In genomic region chr1:119675349-119676343, GRCh38 we compare ENCODE assay signal across 8 cellular contexts. TPM values are rescaled to one million over a fixed set of nuclear protein-coding genes. Genes with fewer than 3 reads are reported as not detected.
DNase-seq lines count a peak whose midpoint lies in the region; ATAC-seq and TF ChIP-seq lines count a peak whose summit lies in the region.

No MANE protein-coding gene starts in this region.

- peak overlapping the region in 3 of 4 donors; percentile 29 to 31 (median 31) for H3K27ac ChIP-seq in gastroesophageal sphincter
- peak overlapping the region in 1 of 2 donors; percentile 15 for H3K27ac ChIP-seq in thoracic aorta

- TF ChIP-seq POLR2A in gastroesophageal sphincter (IDR thresholded peaks at IDR 0.05) = no peak

- 16 to 31% methylated on average over 11 to 16 of the region's 16 CpGs for WGBS in gastroesophageal sphincter (ENCODE audit: low coverage in 1 of 2), 2 donors

- TF ChIP-seq EP300 in gastroesophageal sphincter (IDR thresholded peaks at IDR 0.05) = no peak

- DNase-seq in BE2C = peak; percentile 83
- peak; percentile 67 for DNase-seq in MG63
- peak; percentile 64 for DNase-seq in SHP77 treated with DMSO at 0.1 percent for 48 hours (lab: John Stamatoyannopoulos, UW)
- DNase-seq in activated naive CD4-positive, alpha-beta T cell (lab: John Stamatoyannopoulos, UW) = peak in 3 of 4 experiments; percentile 14 to 23 (median 15)
- peak; percentile 93 for DNase-seq in omental fat pad (ENCODE audit: low spot score)
- peak; percentile 74 for DNase-seq in thoracic aorta (ENCODE audit: low spot score)

- H3K36me3 ChIP-seq in BE2C = no peaks in the 10 kb centered on the region
- H3K36me3 ChIP-seq in MG63 = no peaks in the 10 kb centered on the region
- H3K36me3 ChIP-seq in gastroesophageal sphincter = no peaks in the 10 kb centered on the region
- no peaks in the 10 kb centered on the region for H3K36me3 ChIP-seq in thoracic aorta

- TF ChIP-seq CTCF in BE2C (IDR thresholded peaks at IDR 0.05; ENCODE audit: low read depth, low read length) (peak; percentile 85), gastroesophageal sphincter (IDR thresholded peaks at IDR 0.05) (peak; percentile 80 to 97 (median 86)), omental fat pad (IDR thresholded peaks at IDR 0.05) (peak in 2 of 3 donors; percentile 39 to 60), thoracic aorta (IDR thresholded peaks at IDR 0.05) (peak; percentile 90)

- ATAC-seq in GM19438 (IDR thresholded peaks at IDR 0.05; ENCODE audit: low read depth, unreplicated experiment) (peak; percentile 66), gastroesophageal sphincter (peak; percentile 66), omental fat pad (ENCODE audit: low FRiP score) (peak; percentile 72), thoracic aorta (ENCODE audit: insufficient number of reproducible peaks, low FRiP score, low read depth) (peak; percentile 63)

- no peaks in the 10 kb centered on the region for H3K9me3 ChIP-seq in BE2C
- no peaks in the 10 kb centered on the region for H3K9me3 ChIP-seq in MG63
- no peaks in the 10 kb centered on the region for H3K9me3 ChIP-seq in gastroesophageal sphincter
- H3K9me3 ChIP-seq in thoracic aorta = no peaks in the 10 kb centered on the region

- H3K27me3 ChIP-seq in BE2C (0 out of 2 replicates have a peak, but pooled peaks cover 2% of the 10 kb centered on the region), MG63 (peaks cover 14% of the 10 kb centered on the region), gastroesophageal sphincter (no peaks in the 10 kb centered on the region), thoracic aorta (replicated peaks; ENCODE audit: insufficient read depth) (no peaks in the 10 kb centered on the region)

- H3K4me1 ChIP-seq in BE2C = no peaks in the 10 kb centered on the region
- peaks cover 0 to 9% (median 0%) of the 10 kb centered on the region in 3 donors for H3K4me1 ChIP-seq in gastroesophageal sphincter
- H3K4me1 ChIP-seq in thoracic aorta (ENCODE audit: control insufficient read depth in 1 of 2, low read depth in 2 of 2) = peaks cover 3 to 4% of the 10 kb centered on the region in 2 donors

- H3K4me3 ChIP-seq in BE2C (ENCODE audit: low read depth, low read length) = peak overlapping the region; percentile 44
- peak overlapping the region; percentile 34 for H3K4me3 ChIP-seq in MG63
- H3K4me3 ChIP-seq in gastroesophageal sphincter = peak overlapping the region; percentile 42 to 62
- H3K4me3 ChIP-seq in thoracic aorta = peak overlapping the region; percentile 71

RNA-seq across cellular contexts. Expression of gene ZNF697, which starts 27.6 kb away (rescaled TPM):
- 6.4 TPM for polyA plus RNA-seq in BE2C (2012; ENCODE audit: insufficient read depth, insufficient read length, low read depth)
- total RNA-seq in MG63 (2014; rRNA removed; shearing (Covaris generic); ENCODE audit: low replicate concordance) = 0.22 and 0.23 TPM in 2 replicates
- total RNA-seq in gastroesophageal sphincter = 1 to 10 TPM; 2.6 to 5.6 (median 4.6) TPM
- 10 to 100 TPM in 1 of 4 donors, 1 to 10 TPM in 3; 6.5 to 13.1 (median 8.8) TPM for total RNA-seq in omental fat pad
- 1 to 10 TPM in 1 of 2 donors, under 1 TPM in 1; 0.95 to 4.1 TPM for total RNA-seq in thoracic aorta

RNA-seq across cellular contexts. Expression of gene PHGDH, which starts 36.1 kb away (rescaled TPM):
- 436 TPM for polyA plus RNA-seq in BE2C (2012; ENCODE audit: insufficient read depth, insufficient read length, low read depth)
- total RNA-seq in MG63 (2014; rRNA removed; shearing (Covaris generic); ENCODE audit: low replicate concordance) = 240 and 396 TPM in 2 replicates
- total RNA-seq in gastroesophageal sphincter (10 to 100 TPM; 16.7 to 34.9 (median 26.4) TPM), omental fat pad (10 to 100 TPM; 21.5 to 95.4 (median 28.4) TPM), thoracic aorta (10 to 100 TPM; 25.7 to 44.9 TPM)

Comparison
In these comparisons a context has a peak if more than half of its experiments do, and no peak if none do; other contexts are left out.
1. DNase-seq: peak in every context shown above with its lines; median percentile 93 in omental fat pad; 83 in BE2C; 74 in thoracic aorta; 67 in MG63; 64 in SHP77 treated with DMSO at 0.1 percent for 48 hours; 15 in activated naive CD4-positive, alpha-beta T cell.